Comparison of ENCODE assay signal across 1 cellular context in the genomic region with DNA sequence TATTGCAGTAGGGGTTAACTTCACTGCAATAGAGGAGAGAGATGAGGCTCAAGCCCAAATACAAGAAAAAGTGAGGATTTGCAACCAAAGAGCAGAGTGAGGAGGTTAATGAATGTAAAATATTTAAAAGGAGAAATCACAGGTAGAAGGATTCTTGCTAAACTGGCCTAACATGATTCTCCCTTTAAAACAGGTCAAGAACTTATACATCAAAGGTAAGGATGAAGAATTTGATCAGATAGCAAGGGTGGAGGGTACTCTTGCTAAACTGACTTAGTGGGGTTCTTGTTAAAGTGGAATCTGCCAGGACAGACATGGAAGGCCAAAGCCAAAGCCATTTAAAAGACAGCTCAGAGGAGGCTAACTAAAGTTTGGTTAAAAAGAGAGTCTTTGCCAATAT.
TF ChIP-seq lines count a peak whose summit lies in the region.

No MANE protein-coding gene starts in this region.

TF ChIP-seq in H1, 55 proteins besides CTCF, POLR2A, EP300 and RAD21 (continued from another document):
- TF ChIP-seq, protein P1, sequence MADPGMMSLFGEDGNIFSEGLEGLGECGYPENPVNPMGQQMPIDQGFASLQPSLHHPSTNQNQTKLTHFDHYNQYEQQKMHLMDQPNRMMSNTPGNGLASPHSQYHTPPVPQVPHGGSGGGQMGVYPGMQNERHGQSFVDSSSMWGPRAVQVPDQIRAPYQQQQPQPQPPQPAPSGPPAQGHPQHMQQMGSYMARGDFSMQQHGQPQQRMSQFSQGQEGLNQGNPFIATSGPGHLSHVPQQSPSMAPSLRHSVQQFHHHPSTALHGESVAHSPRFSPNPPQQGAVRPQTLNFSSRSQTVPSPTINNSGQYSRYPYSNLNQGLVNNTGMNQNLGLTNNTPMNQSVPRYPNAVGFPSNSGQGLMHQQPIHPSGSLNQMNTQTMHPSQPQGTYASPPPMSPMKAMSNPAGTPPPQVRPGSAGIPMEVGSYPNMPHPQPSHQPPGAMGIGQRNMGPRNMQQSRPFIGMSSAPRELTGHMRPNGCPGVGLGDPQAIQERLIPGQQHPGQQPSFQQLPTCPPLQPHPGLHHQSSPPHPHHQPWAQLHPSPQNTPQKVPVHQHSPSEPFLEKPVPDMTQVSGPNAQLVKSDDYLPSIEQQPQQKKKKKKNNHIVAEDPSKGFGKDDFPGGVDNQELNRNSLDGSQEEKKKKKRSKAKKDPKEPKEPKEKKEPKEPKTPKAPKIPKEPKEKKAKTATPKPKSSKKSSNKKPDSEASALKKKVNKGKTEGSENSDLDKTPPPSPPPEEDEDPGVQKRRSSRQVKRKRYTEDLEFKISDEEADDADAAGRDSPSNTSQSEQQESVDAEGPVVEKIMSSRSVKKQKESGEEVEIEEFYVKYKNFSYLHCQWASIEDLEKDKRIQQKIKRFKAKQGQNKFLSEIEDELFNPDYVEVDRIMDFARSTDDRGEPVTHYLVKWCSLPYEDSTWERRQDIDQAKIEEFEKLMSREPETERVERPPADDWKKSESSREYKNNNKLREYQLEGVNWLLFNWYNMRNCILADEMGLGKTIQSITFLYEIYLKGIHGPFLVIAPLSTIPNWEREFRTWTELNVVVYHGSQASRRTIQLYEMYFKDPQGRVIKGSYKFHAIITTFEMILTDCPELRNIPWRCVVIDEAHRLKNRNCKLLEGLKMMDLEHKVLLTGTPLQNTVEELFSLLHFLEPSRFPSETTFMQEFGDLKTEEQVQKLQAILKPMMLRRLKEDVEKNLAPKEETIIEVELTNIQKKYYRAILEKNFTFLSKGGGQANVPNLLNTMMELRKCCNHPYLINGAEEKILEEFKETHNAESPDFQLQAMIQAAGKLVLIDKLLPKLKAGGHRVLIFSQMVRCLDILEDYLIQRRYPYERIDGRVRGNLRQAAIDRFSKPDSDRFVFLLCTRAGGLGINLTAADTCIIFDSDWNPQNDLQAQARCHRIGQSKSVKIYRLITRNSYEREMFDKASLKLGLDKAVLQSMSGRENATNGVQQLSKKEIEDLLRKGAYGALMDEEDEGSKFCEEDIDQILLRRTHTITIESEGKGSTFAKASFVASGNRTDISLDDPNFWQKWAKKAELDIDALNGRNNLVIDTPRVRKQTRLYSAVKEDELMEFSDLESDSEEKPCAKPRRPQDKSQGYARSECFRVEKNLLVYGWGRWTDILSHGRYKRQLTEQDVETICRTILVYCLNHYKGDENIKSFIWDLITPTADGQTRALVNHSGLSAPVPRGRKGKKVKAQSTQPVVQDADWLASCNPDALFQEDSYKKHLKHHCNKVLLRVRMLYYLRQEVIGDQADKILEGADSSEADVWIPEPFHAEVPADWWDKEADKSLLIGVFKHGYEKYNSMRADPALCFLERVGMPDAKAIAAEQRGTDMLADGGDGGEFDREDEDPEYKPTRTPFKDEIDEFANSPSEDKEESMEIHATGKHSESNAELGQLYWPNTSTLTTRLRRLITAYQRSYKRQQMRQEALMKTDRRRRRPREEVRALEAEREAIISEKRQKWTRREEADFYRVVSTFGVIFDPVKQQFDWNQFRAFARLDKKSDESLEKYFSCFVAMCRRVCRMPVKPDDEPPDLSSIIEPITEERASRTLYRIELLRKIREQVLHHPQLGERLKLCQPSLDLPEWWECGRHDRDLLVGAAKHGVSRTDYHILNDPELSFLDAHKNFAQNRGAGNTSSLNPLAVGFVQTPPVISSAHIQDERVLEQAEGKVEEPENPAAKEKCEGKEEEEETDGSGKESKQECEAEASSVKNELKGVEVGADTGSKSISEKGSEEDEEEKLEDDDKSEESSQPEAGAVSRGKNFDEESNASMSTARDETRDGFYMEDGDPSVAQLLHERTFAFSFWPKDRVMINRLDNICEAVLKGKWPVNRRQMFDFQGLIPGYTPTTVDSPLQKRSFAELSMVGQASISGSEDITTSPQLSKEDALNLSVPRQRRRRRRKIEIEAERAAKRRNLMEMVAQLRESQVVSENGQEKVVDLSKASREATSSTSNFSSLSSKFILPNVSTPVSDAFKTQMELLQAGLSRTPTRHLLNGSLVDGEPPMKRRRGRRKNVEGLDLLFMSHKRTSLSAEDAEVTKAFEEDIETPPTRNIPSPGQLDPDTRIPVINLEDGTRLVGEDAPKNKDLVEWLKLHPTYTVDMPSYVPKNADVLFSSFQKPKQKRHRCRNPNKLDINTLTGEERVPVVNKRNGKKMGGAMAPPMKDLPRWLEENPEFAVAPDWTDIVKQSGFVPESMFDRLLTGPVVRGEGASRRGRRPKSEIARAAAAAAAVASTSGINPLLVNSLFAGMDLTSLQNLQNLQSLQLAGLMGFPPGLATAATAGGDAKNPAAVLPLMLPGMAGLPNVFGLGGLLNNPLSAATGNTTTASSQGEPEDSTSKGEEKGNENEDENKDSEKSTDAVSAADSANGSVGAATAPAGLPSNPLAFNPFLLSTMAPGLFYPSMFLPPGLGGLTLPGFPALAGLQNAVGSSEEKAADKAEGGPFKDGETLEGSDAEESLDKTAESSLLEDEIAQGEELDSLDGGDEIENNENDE (IDR thresholded peaks at IDR 0.05; ENCODE audit: insufficient replicate concordance, low read length), result no peak
- no peak for TF ChIP-seq ASH2L (IDR thresholded peaks at IDR 0.05; ENCODE audit: low read length)
- no peak for TF ChIP-seq SRF (IDR thresholded peaks at IDR 0.05; ENCODE audit: low read depth, low read length)
- TF ChIP-seq POU5F1 (IDR thresholded peaks at IDR 0.05; ENCODE audit: low read depth, low read length), result no peak
- TF ChIP-seq, protein P2, sequence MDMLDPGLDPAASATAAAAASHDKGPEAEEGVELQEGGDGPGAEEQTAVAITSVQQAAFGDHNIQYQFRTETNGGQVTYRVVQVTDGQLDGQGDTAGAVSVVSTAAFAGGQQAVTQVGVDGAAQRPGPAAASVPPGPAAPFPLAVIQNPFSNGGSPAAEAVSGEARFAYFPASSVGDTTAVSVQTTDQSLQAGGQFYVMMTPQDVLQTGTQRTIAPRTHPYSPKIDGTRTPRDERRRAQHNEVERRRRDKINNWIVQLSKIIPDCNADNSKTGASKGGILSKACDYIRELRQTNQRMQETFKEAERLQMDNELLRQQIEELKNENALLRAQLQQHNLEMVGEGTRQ (IDR thresholded peaks at IDR 0.05; ENCODE audit: low read length), result no peak
- no peak for TF ChIP-seq EZH2 (IDR thresholded peaks at IDR 0.05; ENCODE audit: low read depth, low read length, severe bottlenecking)
- no peak for TF ChIP-seq KDM4A (IDR thresholded peaks at IDR 0.05; ENCODE audit: low read depth, low read length, severe bottlenecking)
- no peak for TF ChIP-seq SIRT6 (IDR thresholded peaks at IDR 0.05; ENCODE audit: low read length)
- no peak for TF ChIP-seq JUN (IDR thresholded peaks at IDR 0.05; ENCODE audit: low read depth, low read length)
- TF ChIP-seq, protein P3, sequence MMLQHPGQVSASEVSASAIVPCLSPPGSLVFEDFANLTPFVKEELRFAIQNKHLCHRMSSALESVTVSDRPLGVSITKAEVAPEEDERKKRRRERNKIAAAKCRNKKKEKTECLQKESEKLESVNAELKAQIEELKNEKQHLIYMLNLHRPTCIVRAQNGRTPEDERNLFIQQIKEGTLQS (IDR thresholded peaks at IDR 0.05; ENCODE audit: insufficient read depth, low read depth, low read length), result no peak
- no peak for TF ChIP-seq TCF12 (IDR thresholded peaks at IDR 0.05; ENCODE audit: low read depth, low read length)
- no peak for TF ChIP-seq RFX5 (IDR thresholded peaks at IDR 0.05; ENCODE audit: borderline replicate concordance, low read depth, low read length)
- no peak for TF ChIP-seq CHD1 (IDR thresholded peaks at IDR 0.05; ENCODE audit: low read depth, low read length)
